18 cellular contexts compared by ENCODE assay signal in genomic region chr6:1503811-1504210, GRCh38.
"Had no signal": no experiment of that assay in that cellular context is flagged by ENCODE, and none has a peak within 500 bp of the region (broad histone marks: within the 10 kb centered on the region; RNA-seq: fewer than 3 reads in every experiment).

No MANE protein-coding gene starts in this region.

- H3K9ac ChIP-seq: KMS-11, SK-N-SH had no signal

- ATAC-seq: K562 had no signal

- DNase-seq: Kasumi-1, MM.1S, NCI-H1092 treated with DMSO at 0.1 percent for 48 hours, NCI-H1436, NCI-H187, NCI-H2029, NCI-H2081 treated with DMSO at 0.1 percent for 48 hours, NCI-H2171, NCI-H226, NCI-H446, NCI-H510A, NCI-H69, NCI-H774, RPMI8226, SHP77, SK-N-SH had no signal

- H3K4me2 ChIP-seq: KMS-11, SK-N-SH had no signal

- H3K4me3 ChIP-seq: K562 had no signal

- H3K9me3 ChIP-seq: SK-N-SH had no signal

- H3K27ac ChIP-seq: KMS-11 had no signal
